Comparison of ENCODE assay signal across 29 cellular contexts in the genomic region with DNA sequence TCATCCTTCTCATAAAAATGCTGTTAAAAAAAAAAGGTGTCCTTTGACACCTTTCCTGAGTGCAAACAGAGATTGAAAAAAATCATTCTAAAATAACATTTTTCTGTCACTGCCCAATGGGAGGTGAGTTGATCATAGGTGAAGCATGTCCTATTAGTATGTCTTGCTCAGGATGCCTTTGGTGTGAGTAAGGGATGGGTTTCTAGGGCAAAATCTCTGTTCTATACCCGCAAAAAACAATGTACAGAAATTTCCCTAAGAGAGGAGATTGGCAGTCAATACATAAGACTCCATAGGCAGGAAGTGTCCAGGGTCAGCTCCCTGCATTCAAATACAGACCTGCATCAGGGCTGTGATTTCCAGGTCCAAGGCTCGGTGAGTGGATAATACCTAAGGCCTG.
"Had no signal": no experiment of that assay in that cellular context is flagged by ENCODE, and none has a peak within 500 bp of the region (broad histone marks: within the 10 kb centered on the region; RNA-seq: fewer than 3 reads in every experiment).

No MANE protein-coding gene starts in this region.

- H3K4me3 Mint-ChIP-seq: memory B cell; mesothelial cell of epicardium; naive thymus-derived CD4-positive, alpha-beta T cell; neural progenitor cell; stimulated activated naive CD8-positive, alpha-beta T cell treated with anti-CD3 and anti-CD28 coated beads, Interleukin-15, amount 100 ng/mL, for 72 hours had no signal

- H3K4me2 ChIP-seq: hepatocyte, neural progenitor cell, smooth muscle cell had no signal

- H3K27ac Mint-ChIP-seq: memory B cell; mesothelial cell of epicardium; naive thymus-derived CD4-positive, alpha-beta T cell; progenitor cell of endocrine pancreas; stimulated activated naive CD8-positive, alpha-beta T cell treated with anti-CD3 and anti-CD28 coated beads, Interleukin-15, amount 100 ng/mL, for 72 hours had no signal

- ATAC-seq: gastroesophageal sphincter; heart left ventricle; left lobe of liver; mucosa of descending colon; naive thymus-derived CD4-positive, alpha-beta T cell; sciatic nerve; stimulated activated naive CD8-positive, alpha-beta T cell treated with anti-CD3 and anti-CD28 coated beads, Interleukin-15, amount 100 ng/mL, for 72 hours; upper lobe of right lung had no signal

- H3K27me3 ChIP-seq: dorsolateral prefrontal cortex, hepatocyte, neural progenitor cell, right atrium auricular region, transverse colon, upper lobe of right lung, uterus had no signal

- H3K36me3 Mint-ChIP-seq: memory B cell; mesothelial cell of epicardium; naive thymus-derived CD4-positive, alpha-beta T cell had no signal

- H3K4me1 ChIP-seq: gastroesophageal sphincter, heart left ventricle, neural progenitor cell, parathyroid adenoma, right atrium auricular region, suprapubic skin, upper lobe of right lung, uterus had no signal

- H3K4me1 Mint-ChIP-seq: stimulated activated naive CD8-positive, alpha-beta T cell treated with anti-CD3 and anti-CD28 coated beads, Interleukin-15, amount 100 ng/mL, for 72 hours had no signal

- H3K9me3 Mint-ChIP-seq: memory B cell; mesothelial cell of epicardium; naive thymus-derived CD4-positive, alpha-beta T cell; neural progenitor cell; stimulated activated naive CD8-positive, alpha-beta T cell treated with anti-CD3 and anti-CD28 coated beads, Interleukin-15, amount 100 ng/mL, for 72 hours had no signal

- DNase-seq: dorsolateral prefrontal cortex; effector CD4-positive, alpha-beta T cell; foreskin fibroblast; heart left ventricle; kidney; mucosa of descending colon; naive thymus-derived CD4-positive, alpha-beta T cell; stimulated activated CD4-positive, alpha-beta T cell treated with anti-CD3 and anti-CD28 coated beads, Interleukin-12 subunit alpha, Interleukin-12 subunit beta, amount 100 ng/mL, for 4 hours; stimulated activated CD4-positive, alpha-beta T cell treated with anti-CD3 and anti-CD28 coated beads, Interleukin-1b, Interleukin-23, amount 100 ng/mL, for 48 hours; stimulated activated CD4-positive, alpha-beta T cell treated with anti-CD3 and anti-CD28 coated beads, Interleukin-4, amount 100 ng/mL, for 1 hour; stimulated activated CD8-positive, alpha-beta memory T cell treated with anti-CD3 and anti-CD28 coated beads, Interleukin-4, amount 100 ng/mL, for 48 hours; stimulated activated naive CD4-positive, alpha-beta T cell; stimulated activated naive CD8-positive, alpha-beta T cell treated with anti-CD3 and anti-CD28 coated beads, Interleukin-15, amount 100 ng/mL, for 72 hours; transverse colon; upper lobe of right lung; uterus had no signal

- H2AFZ ChIP-seq: hepatocyte, neural progenitor cell, parathyroid adenoma had no signal

- H3K27me3 Mint-ChIP-seq: naive thymus-derived CD4-positive, alpha-beta T cell; stimulated activated naive CD8-positive, alpha-beta T cell treated with anti-CD3 and anti-CD28 coated beads, Interleukin-15, amount 100 ng/mL, for 72 hours had no signal

- H3K27ac ChIP-seq: dorsolateral prefrontal cortex, gastroesophageal sphincter, heart left ventricle, hepatocyte, neural progenitor cell, parathyroid adenoma, right atrium auricular region, suprapubic skin, transverse colon, upper lobe of right lung, uterus had no signal

- H3K4me3 ChIP-seq: dorsolateral prefrontal cortex, gastroesophageal sphincter, heart left ventricle, hepatocyte, lung, mucosa of descending colon, neural progenitor cell, right atrium auricular region, smooth muscle cell, suprapubic skin, transverse colon, upper lobe of right lung, uterus had no signal

- H3K79me2 ChIP-seq: hepatocyte, parathyroid adenoma had no signal

- H3K9me3 ChIP-seq: gastroesophageal sphincter, heart left ventricle, mucosa of descending colon, right atrium auricular region, suprapubic skin, transverse colon, upper lobe of right lung, uterus had no signal

- H3K9ac ChIP-seq: neural progenitor cell, parathyroid adenoma had no signal

- H3K36me3 ChIP-seq: gastroesophageal sphincter, heart left ventricle, neural progenitor cell, right atrium auricular region, suprapubic skin, transverse colon, upper lobe of right lung, uterus had no signal
